Comparison of ENCODE assay signal across 17 cellular contexts in the genomic region with DNA sequence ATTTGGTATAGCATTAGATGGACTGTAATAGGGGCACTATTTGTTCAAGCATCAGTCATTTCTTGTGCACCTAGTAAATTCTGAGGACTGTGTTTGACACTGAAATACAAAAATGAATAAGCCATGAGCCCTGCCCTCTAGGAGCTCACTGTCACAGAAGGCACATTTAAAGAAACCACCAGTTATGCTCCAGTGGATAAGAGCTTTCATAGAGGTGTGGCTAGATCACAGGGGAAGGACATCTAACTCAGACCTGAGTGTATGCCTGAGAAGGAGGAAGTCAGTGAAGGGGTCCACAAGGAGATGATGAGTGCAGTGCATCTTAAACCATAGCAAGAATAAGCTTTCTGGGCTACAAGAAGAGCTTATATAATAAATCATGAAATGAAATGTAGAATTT. TPM values are rescaled to one million over a fixed set of nuclear protein-coding genes. Genes with fewer than 3 reads are reported as not detected.
DNase-seq lines count a peak whose midpoint lies in the region; ATAC-seq and TF ChIP-seq lines count a peak whose summit lies in the region.
"Had no signal": no experiment of that assay in that cellular context is flagged by ENCODE, and none has a peak within 500 bp of the region (broad histone marks: within the 10 kb centered on the region; RNA-seq: fewer than 3 reads in every experiment).

No MANE protein-coding gene starts in this region.

- no peaks in the 10 kb centered on the region for H3K27me3 ChIP-seq in gastroesophageal sphincter
- no peaks in the 10 kb centered on the region for H3K27me3 ChIP-seq in testis
- H3K27me3 ChIP-seq: cardiac muscle cell had no signal

- intact Hi-C loops in lower leg skin (cut with DNase I; ENCODE audit: low total_unique reads): no loop called here
- intact Hi-C loops in testis (cut with DNase I; ENCODE audit: low total_unique reads): no loop called here

- H3K9me3 ChIP-seq in gastroesophageal sphincter (no peaks in the 10 kb centered on the region), testis (no peaks in the 10 kb centered on the region)

- H3K4me3 ChIP-seq in gastroesophageal sphincter: no peak overlapping the region
- H3K4me3 ChIP-seq in lower leg skin (ENCODE audit: low read depth, poor library complexity, severe bottlenecking): no peak overlapping the region
- H3K4me3 ChIP-seq in testis: no peak overlapping the region
- H3K4me3 ChIP-seq: cardiac muscle cell, smooth muscle cell had no signal

- no peak for TF ChIP-seq POLR2A in gastroesophageal sphincter (IDR thresholded peaks at IDR 0.05)
- TF ChIP-seq POLR2A in lower leg skin (IDR thresholded peaks at IDR 0.05): no peak
- no peak for TF ChIP-seq POLR2A in testis (IDR thresholded peaks at IDR 0.05)

- H3K36me3 Mint-ChIP-seq in memory B cell: no peaks in the 10 kb centered on the region
- H3K36me3 Mint-ChIP-seq: activated naive CD4-positive, alpha-beta T cell treated with anti-CD3 and anti-CD28 coated beads, Interleukin-2, amount 50 U/mL, for 24 hours had no signal

- H3K9me3 Mint-ChIP-seq in memory B cell: no peaks in the 10 kb centered on the region
- H3K9me3 Mint-ChIP-seq: activated naive CD4-positive, alpha-beta T cell treated with anti-CD3 and anti-CD28 coated beads, Interleukin-2, amount 50 U/mL, for 24 hours; endodermal cell had no signal

- peaks cover 6% of the 10 kb centered on the region for H3K4me1 Mint-ChIP-seq in memory B cell
- H3K4me1 Mint-ChIP-seq: activated naive CD4-positive, alpha-beta T cell treated with anti-CD3 and anti-CD28 coated beads, Interleukin-2, amount 50 U/mL, for 24 hours; endodermal cell had no signal

- DNase-seq in memory B cell (ENCODE audit: low spot score in 2 of 2) (no peak), lower leg skin (ENCODE audit: low spot score in 2 of 2) (no peak), testis (no peak)
- DNase-seq: endodermal cell, foreskin keratinocyte, NCI-H2029 treated with DMSO at 0.1 percent for 48 hours, WERI-Rb-1 had no signal

- H3K27ac Mint-ChIP-seq in memory B cell: no peak overlapping the region
- H3K27ac Mint-ChIP-seq: activated naive CD4-positive, alpha-beta T cell treated with anti-CD3 and anti-CD28 coated beads, Interleukin-2, amount 50 U/mL, for 24 hours; endodermal cell had no signal

- no peak overlapping the region for H3K4me3 Mint-ChIP-seq in memory B cell
- H3K4me3 Mint-ChIP-seq: activated naive CD4-positive, alpha-beta T cell treated with anti-CD3 and anti-CD28 coated beads, Interleukin-2, amount 50 U/mL, for 24 hours; endodermal cell had no signal

- peak overlapping the region in 1 of 4 donors; percentile 76 for H3K27ac ChIP-seq in gastroesophageal sphincter
- no peak overlapping the region for H3K27ac ChIP-seq in testis
- H3K27ac ChIP-seq: cardiac muscle cell, foreskin keratinocyte, WERI-Rb-1 had no signal

- H3K4me1 ChIP-seq in gastroesophageal sphincter (peaks cover 3 to 47% (median 3%) of the 10 kb centered on the region in 3 donors), testis (no peaks in the 10 kb centered on the region)
- H3K4me1 ChIP-seq: foreskin keratinocyte had no signal

- TF ChIP-seq CTCF in gastroesophageal sphincter (IDR thresholded peaks at IDR 0.05) (no peak), lower leg skin (IDR thresholded peaks at IDR 0.05) (no peak), testis (IDR thresholded peaks at IDR 0.05) (no peak)

- TF ChIP-seq EP300 in gastroesophageal sphincter (IDR thresholded peaks at IDR 0.05): no peak

- H3K27me3 Mint-ChIP-seq in memory B cell: peaks cover 10% of the 10 kb centered on the region

- H3K36me3 ChIP-seq in gastroesophageal sphincter: no peaks in the 10 kb centered on the region
- no peaks in the 10 kb centered on the region for H3K36me3 ChIP-seq in testis (ENCODE audit: low read depth, missing control alignments)
- H3K36me3 ChIP-seq: cardiac muscle cell, WERI-Rb-1 had no signal

- ATAC-seq in GM18868 (IDR thresholded peaks at IDR 0.05; ENCODE audit: unreplicated experiment) (peak; percentile 96), GM21423 (IDR thresholded peaks at IDR 0.05; ENCODE audit: unreplicated experiment) (peak; percentile 62), HG03039 (IDR thresholded peaks at IDR 0.05; ENCODE audit: unreplicated experiment) (peak; percentile 83), memory B cell (ENCODE audit: low read depth) (peak; percentile 83), gastroesophageal sphincter (no peak), HG03108 (IDR thresholded peaks at IDR 0.05; ENCODE audit: unreplicated experiment) (no peak)
- ATAC-seq: foreskin keratinocyte, HCT116 had no signal

RNA-seq across cellular contexts. Expression of a gene that starts 40.1 kb away (rescaled TPM):
- total RNA-seq in gastroesophageal sphincter: 10 to 100 TPM; 40.1 to 77.3 (median 62.5) TPM
- total RNA-seq in lower leg skin: 10 to 100 TPM; 35.7 to 99.6 (median 54.9) TPM
- total RNA-seq in testis: 1 to 10 TPM in 1 of 2 donors, under 1 TPM in 1; 0.87 to 1.0 TPM
- polyA plus RNA-seq in testis (ENCODE audit: insufficient read depth, low read depth, low replicate concordance): 1.1 TPM
- total RNA-seq: cardiac muscle cell had no signal
- polyA plus RNA-seq: BJ, cardiac muscle cell had no signal

Comparison
In these comparisons a context has a peak if more than half of its experiments do, and no peak if none do; other contexts are left out.
1. ATAC-seq: peak in GM18868 (single experiment), GM21423 (single experiment), HG03039 (single experiment) and memory B cell (single experiment); none in gastroesophageal sphincter (single experiment) and HG03108 (single experiment).
2. RNA of a gene that starts 40.1 kb away (total RNA-seq): 40.1 to 77.3 TPM in gastroesophageal sphincter and 35.7 to 99.6 TPM in lower leg skin; 0.87 to 1.0 TPM in testis; every median in the first group is over 10 times any median in the second.